19 cellular contexts compared by ENCODE assay signal in genomic region chr7:7739718-7740355, GRCh38. TPM values are rescaled to one million over a fixed set of nuclear protein-coding genes. Genes with fewer than 3 reads are reported as not detected.
DNase-seq lines count a peak whose midpoint lies in the region; ATAC-seq and TF ChIP-seq lines count a peak whose summit lies in the region.
"Had no signal": no experiment of that assay in that cellular context is flagged by ENCODE, and none has a peak within 500 bp of the region (broad histone marks: within the 10 kb centered on the region; RNA-seq: fewer than 3 reads in every experiment).

No MANE protein-coding gene starts in this region.

- no peaks in the 10 kb centered on the region for H3K9me3 Mint-ChIP-seq in activated T-cell treated with anti-CD3 and anti-CD28 coated beads, Interleukin-2, amount 50 U/mL, for 72 hours
- H3K9me3 Mint-ChIP-seq in activated T-cell treated with anti-CD3 and anti-CD28 coated beads, Interleukin-2, amount 50 U/mL, for 24 hours, result no peaks in the 10 kb centered on the region
- no peaks in the 10 kb centered on the region for H3K9me3 Mint-ChIP-seq in Caco-2 (ENCODE audit: unreplicated experiment)
- H3K9me3 Mint-ChIP-seq: activated CD8-positive, alpha-beta T cell treated with anti-CD3 and anti-CD28 coated beads for 36 hours; activated T-helper 2 cell treated with anti-CD3 and anti-CD28 coated beads, Interferon-gamma antibody, Interleukin-2, Interleukin-4, amounts not matched to agents 10 μg/mL and 5 μg/mL and 100 μg/mL, durations not matched to agents 14 hours and 24 hours and 36 hours; mesothelial cell of epicardium had no signal

- CTCF ChIA-PET in Caco-2 (lab: Charles Lee), result interaction anchor here (0.9 kb wide), 1 partner anchor 19 kb away, joined by 3 read pairs; no protein-coding TSS in a partner anchor

- no peaks in the 10 kb centered on the region for H3K27me3 Mint-ChIP-seq in activated T-cell treated with anti-CD3 and anti-CD28 coated beads, Interleukin-2, amount 50 U/mL, for 72 hours (ENCODE audit: low read depth)
- H3K27me3 Mint-ChIP-seq in activated T-cell treated with anti-CD3 and anti-CD28 coated beads, Interleukin-2, amount 50 U/mL, for 24 hours, result no peaks in the 10 kb centered on the region
- no peaks in the 10 kb centered on the region for H3K27me3 Mint-ChIP-seq in T-helper 17 cell
- no peaks in the 10 kb centered on the region for H3K27me3 Mint-ChIP-seq in Caco-2 (ENCODE audit: insufficient read depth, unreplicated experiment)
- H3K27me3 Mint-ChIP-seq: activated CD8-positive, alpha-beta T cell treated with anti-CD3 and anti-CD28 coated beads for 36 hours had no signal

- H3K36me3 ChIP-seq in Caco-2 (ENCODE audit: control insufficient read depth, insufficient read depth, low read length), result no peaks in the 10 kb centered on the region

- intact Hi-C loops in Caco-2 (cut with micrococcal nuclease; ENCODE audit: unreplicated experiment), result no loop called here

- DNase-seq in activated T-cell treated with anti-CD3 and anti-CD28 coated beads, Interleukin-2, amount 50 U/mL, for 72 hours, result no peak
- no peak for DNase-seq in activated T-cell treated with anti-CD3 and anti-CD28 coated beads, Interleukin-2, amount 50 U/mL, for 24 hours
- no peak for DNase-seq in T-helper 17 cell
- peak; percentile 19 for DNase-seq in renal cortical epithelial cell (ENCODE audit: low read depth)
- no peak for DNase-seq in GM20000 (ENCODE audit: low spot score)
- no peak for DNase-seq in SW 1271 (lab: John Stamatoyannopoulos, UW)
- DNase-seq in Caco-2, result no peak
- DNase-seq: activated CD8-positive, alpha-beta T cell treated with anti-CD3 and anti-CD28 coated beads for 36 hours; aorta; erythroblast; NCI-H2171 treated with DMSO at 0.1 percent for 48 hours; nucleus accumbens; stimulated activated CD4-positive, alpha-beta T cell treated with anti-CD3 and anti-CD28 coated beads, Interleukin-2, amount 100 ng/mL, for 48 hours had no signal

- no peaks in the 10 kb centered on the region for H3K9me3 ChIP-seq in T-helper 17 cell (ENCODE audit: control insufficient read depth, low read length, poor library complexity, severe bottlenecking)
- no peaks in the 10 kb centered on the region for H3K9me3 ChIP-seq in Caco-2

- H3K4me3 ChIP-seq in Caco-2 (ENCODE audit: low read depth, low read length), result no peak overlapping the region
- H3K4me3 ChIP-seq: coronary artery had no signal

- peak overlapping the region; percentile 34 for H3K27ac Mint-ChIP-seq in activated T-cell treated with anti-CD3 and anti-CD28 coated beads, Interleukin-2, amount 50 U/mL, for 72 hours
- no peak overlapping the region for H3K27ac Mint-ChIP-seq in activated T-cell treated with anti-CD3 and anti-CD28 coated beads, Interleukin-2, amount 50 U/mL, for 24 hours
- peak overlapping the region; percentile 32 for H3K27ac Mint-ChIP-seq in T-helper 17 cell
- H3K27ac Mint-ChIP-seq in Caco-2 (ENCODE audit: unreplicated experiment), result no peak overlapping the region
- H3K27ac Mint-ChIP-seq: activated CD8-positive, alpha-beta T cell treated with anti-CD3 and anti-CD28 coated beads for 36 hours; activated T-helper 2 cell treated with anti-CD3 and anti-CD28 coated beads, Interferon-gamma antibody, Interleukin-2, Interleukin-4, amounts not matched to agents 10 μg/mL and 5 μg/mL and 100 μg/mL, durations not matched to agents 14 hours and 24 hours and 36 hours; mesothelial cell of epicardium had no signal

- H3K36me3 Mint-ChIP-seq in activated T-cell treated with anti-CD3 and anti-CD28 coated beads, Interleukin-2, amount 50 U/mL, for 72 hours (ENCODE audit: insufficient read depth in 2 of 2), result no peaks in the 10 kb centered on the region
- H3K36me3 Mint-ChIP-seq in activated T-cell treated with anti-CD3 and anti-CD28 coated beads, Interleukin-2, amount 50 U/mL, for 24 hours (ENCODE audit: low read depth), result no peaks in the 10 kb centered on the region
- H3K36me3 Mint-ChIP-seq in T-helper 17 cell (ENCODE audit: low read depth) (no peaks in the 10 kb centered on the region), Caco-2 (ENCODE audit: insufficient read depth, unreplicated experiment) (peaks cover 6% of the 10 kb centered on the region)
- H3K36me3 Mint-ChIP-seq: mesothelial cell of epicardium had no signal

- POLR2A ChIA-PET in Caco-2 (lab: Charles Lee), result no interaction called here

- no peaks in the 10 kb centered on the region for H3K4me1 ChIP-seq in Caco-2

- H3K4me1 Mint-ChIP-seq in activated T-cell treated with anti-CD3 and anti-CD28 coated beads, Interleukin-2, amount 50 U/mL, for 72 hours (ENCODE audit: low read depth), result peaks cover 5% of the 10 kb centered on the region
- peaks cover 20% of the 10 kb centered on the region for H3K4me1 Mint-ChIP-seq in activated T-cell treated with anti-CD3 and anti-CD28 coated beads, Interleukin-2, amount 50 U/mL, for 24 hours (ENCODE audit: low read depth)
- H3K4me1 Mint-ChIP-seq in T-helper 17 cell, result peaks cover 3% of the 10 kb centered on the region
- peaks cover 5% of the 10 kb centered on the region for H3K4me1 Mint-ChIP-seq in Caco-2 (ENCODE audit: low read depth, unreplicated experiment)

- no peak for TF ChIP-seq CTCF in GM20000 (IDR thresholded peaks at IDR 0.05; ENCODE audit: extremely low read depth, missing control alignments)
- TF ChIP-seq CTCF in Caco-2 (IDR thresholded peaks at IDR 0.05; ENCODE audit: insufficient read depth in 1 of 2, low read depth in 1 of 2, low read length in 1 of 2, severe bottlenecking in 1 of 2, unreplicated experiment in 1 of 2), result no peak

- BruUV-seq in Caco-2 (replicated peaks; lab: Mats Ljungman, UMichigan), result no TSS peak

- ATAC-seq in activated T-cell treated with anti-CD3 and anti-CD28 coated beads, Interleukin-2, amount 50 U/mL, for 72 hours (replicated peaks in 1 of 2), result no peak
- peak; percentile 43 for ATAC-seq in HG02798 (IDR thresholded peaks at IDR 0.05; ENCODE audit: poor library complexity, unreplicated experiment)
- ATAC-seq in T-helper 17 cell, result no peak
- ATAC-seq: activated CD8-positive, alpha-beta T cell treated with anti-CD3 and anti-CD28 coated beads for 36 hours; HCT116; SK-N-SH treated with all-trans-retinoic acid at 6 μM for 48 hours had no signal

- no peak overlapping the region for H3K4me3 Mint-ChIP-seq in activated T-cell treated with anti-CD3 and anti-CD28 coated beads, Interleukin-2, amount 50 U/mL, for 72 hours
- H3K4me3 Mint-ChIP-seq in activated T-cell treated with anti-CD3 and anti-CD28 coated beads, Interleukin-2, amount 50 U/mL, for 24 hours, result no peak overlapping the region
- H3K4me3 Mint-ChIP-seq in T-helper 17 cell (no peak overlapping the region), Caco-2 (ENCODE audit: unreplicated experiment) (no peak overlapping the region)
- H3K4me3 Mint-ChIP-seq: activated CD8-positive, alpha-beta T cell treated with anti-CD3 and anti-CD28 coated beads for 36 hours; mesothelial cell of epicardium had no signal

- H3K27me3 ChIP-seq in Caco-2 (replicated peaks; ENCODE audit: control insufficient read depth, insufficient read depth, low read length), result no peaks in the 10 kb centered on the region

RNA-seq across cellular contexts. Expression of gene RPA3, which starts 21.4 kb away (rescaled TPM):
- total RNA-seq in activated T-cell treated with anti-CD3 and anti-CD28 coated beads, Interleukin-2, amount 50 U/mL, for 72 hours, result 100 to 1,000 TPM; 101 to 103 TPM
- total RNA-seq in T-helper 17 cell (10 to 100 TPM; 27.0 to 34.9 TPM), renal cortical epithelial cell (22.2 and 49.5 TPM in 2 replicates), Caco-2 (2022) (76.3 and 90.2 TPM in 2 replicates)

Comparison
In these comparisons a context has a peak if more than half of its experiments do, and no peak if none do; other contexts are left out.
1. H3K27ac Mint-ChIP-seq: peak in activated T-cell treated with anti-CD3 and anti-CD28 coated beads, Interleukin-2, amount 50 U/mL, for 72 hours (single experiment) and T-helper 17 cell (single experiment); none in activated T-cell treated with anti-CD3 and anti-CD28 coated beads, Interleukin-2, amount 50 U/mL, for 24 hours (single experiment) and Caco-2 (single experiment).